37 cellular contexts compared by ENCODE assay signal in the genomic region with DNA sequence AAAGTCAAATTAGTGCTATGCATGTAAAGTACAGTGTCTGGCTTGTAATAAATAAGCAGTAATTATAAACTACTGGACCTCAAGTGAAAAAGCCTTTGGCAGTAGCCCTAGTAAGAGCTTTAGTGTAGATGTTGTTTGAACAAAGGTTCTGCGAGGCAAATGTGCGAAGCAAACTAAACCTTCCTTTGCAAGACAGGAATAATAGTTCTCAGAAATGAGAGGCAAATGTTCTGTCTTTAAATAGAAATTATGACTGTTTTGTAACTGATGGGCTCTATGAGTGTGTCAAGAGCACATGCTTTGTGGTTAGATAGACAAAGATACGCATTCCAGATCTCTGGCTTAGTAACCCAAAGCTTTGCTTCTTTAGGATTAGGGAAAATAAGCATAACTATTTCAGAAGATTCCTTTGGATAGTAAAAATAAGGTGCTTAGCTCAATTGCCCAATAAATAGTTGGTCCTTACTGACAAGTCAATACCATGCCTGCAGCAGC.
"Had no signal": no experiment of that assay in that cellular context is flagged by ENCODE, and none has a peak within 500 bp of the region (broad histone marks: within the 10 kb centered on the region; RNA-seq: fewer than 3 reads in every experiment).

No MANE protein-coding gene starts in this region.

- H3K4me1 Mint-ChIP-seq: activated CD4-positive, alpha-beta memory T cell treated with anti-CD3 and anti-CD28 coated beads, Interleukin-2, amount 10 ng/mL, durations not matched to agents 7 days and 5 days; activated CD8-positive, alpha-beta memory T cell treated with anti-CD3 and anti-CD28 coated beads, Interleukin-2, amount 10 ng/mL, durations not matched to agents 7 days and 5 days; activated naive CD4-positive, alpha-beta T cell treated with anti-CD3 and anti-CD28 coated beads, Interleukin-2, amount 10 ng/mL, durations not matched to agents 7 days and 5 days; activated naive CD8-positive, alpha-beta T cell treated with anti-CD3 and anti-CD28 coated beads, Interleukin-2, amount 50 U/mL, for 24 hours; IgD-negative memory B cell had no signal

- H3K27me3 ChIP-seq: cardiac muscle cell, MG63, Peyer's patch had no signal

- DNase-seq: activated CD4-positive, alpha-beta memory T cell treated with anti-CD3 and anti-CD28 coated beads, Interleukin-2, amount 10 ng/mL, durations not matched to agents 7 days and 5 days; activated CD4-positive, alpha-beta T cell treated with anti-CD3 and anti-CD28 coated beads for 1 hour; activated CD4-positive, alpha-beta T cell treated with anti-CD3 and anti-CD28 coated beads for 48 hours; activated CD4-positive, CD25-positive, alpha-beta regulatory T cell; activated CD8-positive, alpha-beta memory T cell treated with anti-CD3 and anti-CD28 coated beads for 24 hours; activated CD8-positive, alpha-beta memory T cell treated with anti-CD3 and anti-CD28 coated beads, Interleukin-2, amount 10 ng/mL, durations not matched to agents 7 days and 5 days; activated CD8-positive, alpha-beta memory T cell treated with anti-CD3 and anti-CD28 coated beads, Interleukin-2, amount 50 U/mL, for 48 hours; activated effector memory CD4-positive, alpha-beta T cell treated with Interleukin-2 at 50 U/mL for 16 hours; activated naive CD4-positive, alpha-beta T cell treated with anti-CD3 and anti-CD28 coated beads, Interleukin-2, amount 10 ng/mL, durations not matched to agents 7 days and 5 days; activated naive CD8-positive, alpha-beta T cell treated with anti-CD3 and anti-CD28 coated beads, Interleukin-2, amount 50 U/mL, for 24 hours; activated T-cell treated with anti-CD3 and anti-CD28 coated beads, Interleukin-2, amount 50 U/mL, for 48 hours; anterior cingulate cortex; Karpas-422; KBM-7; MG63; MV-4-11; NCI-H1092; NCI-H1436 treated with DMSO at 0.1 percent for 48 hours; NCI-H187 treated with DMSO at 0.1 percent for 48 hours; NCI-H2107; NCI-H2171; NCI-H510A; NCI-H526; NCI-H748 treated with DMSO at 0.1 percent for 48 hours; NK-92 treated with Interleukin-12 subunit alpha and Interleukin-12 subunit beta, amount 100 ng/mL, for 24 hours; PC-3; Peyer's patch; Right ventricle myocardium superior; RPMI8226; SW 1271; T-helper 1 cell; T-helper 2 cell; T-helper 9 cell; WERI-Rb-1 had no signal

- H3K36me3 Mint-ChIP-seq: activated CD8-positive, alpha-beta memory T cell treated with anti-CD3 and anti-CD28 coated beads, Interleukin-2, amount 10 ng/mL, durations not matched to agents 7 days and 5 days; activated naive CD4-positive, alpha-beta T cell treated with anti-CD3 and anti-CD28 coated beads, Interleukin-2, amount 10 ng/mL, durations not matched to agents 7 days and 5 days; activated naive CD8-positive, alpha-beta T cell; IgD-negative memory B cell had no signal

- H3K9me3 ChIP-seq: MG63, Peyer's patch had no signal

- H3K4me1 ChIP-seq: Peyer's patch had no signal

- H3K9me3 Mint-ChIP-seq: activated CD4-positive, alpha-beta memory T cell treated with anti-CD3 and anti-CD28 coated beads, Interleukin-2, amount 10 ng/mL, durations not matched to agents 7 days and 5 days; activated naive CD4-positive, alpha-beta T cell treated with anti-CD3 and anti-CD28 coated beads, Interleukin-2, amount 10 ng/mL, durations not matched to agents 7 days and 5 days had no signal

- H3K27ac ChIP-seq: cardiac muscle cell, Peyer's patch, WERI-Rb-1 had no signal

- H3K27ac Mint-ChIP-seq: activated CD4-positive, alpha-beta memory T cell treated with anti-CD3 and anti-CD28 coated beads, Interleukin-2, amount 10 ng/mL, durations not matched to agents 7 days and 5 days; activated CD8-positive, alpha-beta memory T cell treated with anti-CD3 and anti-CD28 coated beads, Interleukin-2, amount 10 ng/mL, durations not matched to agents 7 days and 5 days; activated naive CD4-positive, alpha-beta T cell treated with anti-CD3 and anti-CD28 coated beads, Interleukin-2, amount 10 ng/mL, durations not matched to agents 7 days and 5 days; activated naive CD8-positive, alpha-beta T cell; activated naive CD8-positive, alpha-beta T cell treated with anti-CD3 and anti-CD28 coated beads, Interleukin-2, amount 50 U/mL, for 24 hours; IgD-negative memory B cell had no signal

- ATAC-seq: activated CD8-positive, alpha-beta memory T cell treated with anti-CD3 and anti-CD28 coated beads, Interleukin-2, amount 10 ng/mL, durations not matched to agents 7 days and 5 days; activated naive CD8-positive, alpha-beta T cell treated with anti-CD3 and anti-CD28 coated beads, Interleukin-2, amount 50 U/mL, for 24 hours; PC-3 had no signal

- H3K4me3 Mint-ChIP-seq: activated CD4-positive, alpha-beta memory T cell treated with anti-CD3 and anti-CD28 coated beads, Interleukin-2, amount 10 ng/mL, durations not matched to agents 7 days and 5 days; activated CD8-positive, alpha-beta memory T cell treated with anti-CD3 and anti-CD28 coated beads, Interleukin-2, amount 10 ng/mL, durations not matched to agents 7 days and 5 days; activated naive CD4-positive, alpha-beta T cell treated with anti-CD3 and anti-CD28 coated beads, Interleukin-2, amount 10 ng/mL, durations not matched to agents 7 days and 5 days; activated naive CD8-positive, alpha-beta T cell; activated naive CD8-positive, alpha-beta T cell treated with anti-CD3 and anti-CD28 coated beads, Interleukin-2, amount 50 U/mL, for 24 hours; IgD-negative memory B cell had no signal

- H3K27me3 Mint-ChIP-seq: activated CD4-positive, alpha-beta memory T cell treated with anti-CD3 and anti-CD28 coated beads, Interleukin-2, amount 10 ng/mL, durations not matched to agents 7 days and 5 days; activated CD8-positive, alpha-beta memory T cell treated with anti-CD3 and anti-CD28 coated beads, Interleukin-2, amount 10 ng/mL, durations not matched to agents 7 days and 5 days; activated naive CD4-positive, alpha-beta T cell treated with anti-CD3 and anti-CD28 coated beads, Interleukin-2, amount 10 ng/mL, durations not matched to agents 7 days and 5 days; activated naive CD8-positive, alpha-beta T cell treated with anti-CD3 and anti-CD28 coated beads, Interleukin-2, amount 50 U/mL, for 24 hours; IgD-negative memory B cell had no signal

- H3K4me3 ChIP-seq: cardiac muscle cell, MG63, Peyer's patch had no signal

- H3K36me3 ChIP-seq: cardiac muscle cell, MG63, Peyer's patch, WERI-Rb-1 had no signal
